In genomic region chr7:112757337-112757736, GRCh38 we compare ENCODE assay signal across 24 cellular contexts. TPM values are rescaled to one million over a fixed set of nuclear protein-coding genes. Genes with fewer than 3 reads are reported as not detected.
DNase-seq lines count a peak whose midpoint lies in the region; ATAC-seq and TF ChIP-seq lines count a peak whose summit lies in the region.
"Had no signal": no experiment of that assay in that cellular context is flagged by ENCODE, and none has a peak within 500 bp of the region (broad histone marks: within the 10 kb centered on the region; RNA-seq: fewer than 3 reads in every experiment).

No MANE protein-coding gene starts in this region.

- H3K9me3 ChIP-seq in mucosa of descending colon = no peaks in the 10 kb centered on the region
- H3K9me3 ChIP-seq: heart left ventricle had no signal

- H3K4me3 Mint-ChIP-seq in activated CD4-positive, alpha-beta T cell treated with anti-CD3 and anti-CD28 coated beads, Interleukin-2, amount 10 ng/mL, durations not matched to agents 7 days and 5 days = no peak overlapping the region
- H3K4me3 Mint-ChIP-seq: activated CD8-positive, alpha-beta T cell treated with anti-CD3 and anti-CD28 coated beads, Interleukin-2, amount 10 ng/mL, durations not matched to agents 7 days and 5 days; activated naive CD4-positive, alpha-beta T cell treated with anti-CD3 and anti-CD28 coated beads for 36 hours; mesothelial cell of epicardium; nephron; stimulated activated effector memory CD8-positive, alpha-beta T cell treated with anti-CD3 and anti-CD28 coated beads, Interleukin-12 subunit alpha, Interleukin-12 subunit beta, amount 100 ng/mL, for 72 hours had no signal

- H3K4me3 ChIP-seq in mucosa of descending colon = no peak overlapping the region
- H3K4me3 ChIP-seq: heart left ventricle had no signal

- H3K4me1 Mint-ChIP-seq in activated CD4-positive, alpha-beta T cell treated with anti-CD3 and anti-CD28 coated beads, Interleukin-2, amount 10 ng/mL, durations not matched to agents 7 days and 5 days = no peaks in the 10 kb centered on the region
- H3K4me1 Mint-ChIP-seq: mesothelial cell of epicardium, nephron had no signal

- H3K27ac Mint-ChIP-seq in activated CD4-positive, alpha-beta T cell treated with anti-CD3 and anti-CD28 coated beads, Interleukin-2, amount 10 ng/mL, durations not matched to agents 7 days and 5 days = no peak overlapping the region
- H3K27ac Mint-ChIP-seq: activated CD8-positive, alpha-beta T cell treated with anti-CD3 and anti-CD28 coated beads, Interleukin-2, amount 10 ng/mL, durations not matched to agents 7 days and 5 days; activated naive CD4-positive, alpha-beta T cell treated with anti-CD3 and anti-CD28 coated beads for 36 hours; mesothelial cell of epicardium; nephron; stimulated activated effector memory CD8-positive, alpha-beta T cell treated with anti-CD3 and anti-CD28 coated beads, Interleukin-12 subunit alpha, Interleukin-12 subunit beta, amount 100 ng/mL, for 72 hours had no signal

- peaks cover 1% of the 10 kb centered on the region for H3K36me3 Mint-ChIP-seq in activated CD4-positive, alpha-beta T cell treated with anti-CD3 and anti-CD28 coated beads, Interleukin-2, amount 10 ng/mL, durations not matched to agents 7 days and 5 days (ENCODE audit: low read depth)

- no peak for TF ChIP-seq CTCF in mucosa of descending colon (IDR thresholded peaks at IDR 0.05)

- intact Hi-C loops in mucosa of descending colon (cut with DNase I, micrococcal nuclease) = no loop called here

- CTCF ChIA-PET in activated CD4-positive, alpha-beta T cell treated with anti-CD3 and anti-CD28 coated beads, Interleukin-2, amount 10 ng/mL, durations not matched to agents 7 days and 5 days (lab: Charles Lee) = no interaction called here

- no peaks in the 10 kb centered on the region for H3K9me3 Mint-ChIP-seq in activated CD4-positive, alpha-beta T cell treated with anti-CD3 and anti-CD28 coated beads, Interleukin-2, amount 10 ng/mL, durations not matched to agents 7 days and 5 days
- H3K9me3 Mint-ChIP-seq: nephron; stimulated activated effector memory CD8-positive, alpha-beta T cell treated with anti-CD3 and anti-CD28 coated beads, Interleukin-12 subunit alpha, Interleukin-12 subunit beta, amount 100 ng/mL, for 72 hours had no signal

- ATAC-seq in GM18858 (IDR thresholded peaks at IDR 0.05; ENCODE audit: unreplicated experiment) = peak; percentile 48
- peak; percentile 51 for ATAC-seq in GM19467 (IDR thresholded peaks at IDR 0.05; ENCODE audit: unreplicated experiment)
- ATAC-seq in HG03060 (IDR thresholded peaks at IDR 0.05; ENCODE audit: low read depth, unreplicated experiment) = peak; percentile 52
- peak; percentile 13 for ATAC-seq in mucosa of descending colon
- no peak for ATAC-seq in GM21723 (IDR thresholded peaks at IDR 0.05; ENCODE audit: unreplicated experiment)
- ATAC-seq: activated CD4-positive, CD25-positive, alpha-beta regulatory T cell treated with anti-CD3 and anti-CD28 coated beads, Interleukin-2, amount 50 U/mL, for 24 hours; activated CD8-positive, alpha-beta T cell treated with anti-CD3 and anti-CD28 coated beads, Interleukin-2, amount 10 ng/mL, durations not matched to agents 7 days and 5 days; Right ventricle myocardium inferior; sciatic nerve; stimulated activated effector memory CD8-positive, alpha-beta T cell treated with anti-CD3 and anti-CD28 coated beads, Interleukin-12 subunit alpha, Interleukin-12 subunit beta, amount 100 ng/mL, for 72 hours had no signal

- no peak for DNase-seq in mucosa of descending colon
- DNase-seq in activated CD4-positive, alpha-beta T cell treated with anti-CD3 and anti-CD28 coated beads, Interleukin-2, amount 10 ng/mL, durations not matched to agents 7 days and 5 days = no peak
- no peak for DNase-seq in activated effector memory CD4-positive, alpha-beta T cell treated with Interleukin-2 at 50 U/mL for 16 hours
- DNase-seq: activated CD8-positive, alpha-beta T cell treated with anti-CD3 and anti-CD28 coated beads, Interleukin-2, amount 10 ng/mL, durations not matched to agents 7 days and 5 days; activated naive CD4-positive, alpha-beta T cell treated with anti-CD3 and anti-CD28 coated beads for 36 hours; activated T-cell treated with anti-CD3 and anti-CD28 coated beads, Interleukin-2, amount 50 U/mL, for 1 hour; amygdala; GF-D8; heart left ventricle; IMR-90; NCI-H1436 treated with DMSO at 0.1 percent for 48 hours; NCI-H2171 treated with DMSO at 0.1 percent for 48 hours; NCI-H748 treated with DMSO at 0.1 percent for 48 hours; OCI-M1 had no signal

- H3K4me1 ChIP-seq in mucosa of descending colon (ENCODE audit: low read depth) = no peaks in the 10 kb centered on the region
- H3K4me1 ChIP-seq: heart left ventricle had no signal

- POLR2A ChIA-PET in activated CD4-positive, alpha-beta T cell treated with anti-CD3 and anti-CD28 coated beads, Interleukin-2, amount 10 ng/mL, durations not matched to agents 7 days and 5 days (lab: Charles Lee) = no interaction called here

- no peaks in the 10 kb centered on the region for H3K36me3 ChIP-seq in mucosa of descending colon (ENCODE audit: low read depth)

- H3K27me3 Mint-ChIP-seq in activated CD4-positive, alpha-beta T cell treated with anti-CD3 and anti-CD28 coated beads, Interleukin-2, amount 10 ng/mL, durations not matched to agents 7 days and 5 days = no peaks in the 10 kb centered on the region

RNA-seq across cellular contexts. Expression of gene TMEM168, which starts 32.9 kb away (rescaled TPM):
- 10 to 100 TPM; 29.1 to 53.0 (median 46.2) TPM for total RNA-seq in mucosa of descending colon
- total RNA-seq in activated CD4-positive, alpha-beta T cell treated with anti-CD3 and anti-CD28 coated beads, Interleukin-2, amount 10 ng/mL, durations not matched to agents 7 days and 5 days = 10 to 100 TPM; 17.5 to 19.0 TPM
